ENCODE assay signal across 16 cellular contexts in the genomic region with DNA sequence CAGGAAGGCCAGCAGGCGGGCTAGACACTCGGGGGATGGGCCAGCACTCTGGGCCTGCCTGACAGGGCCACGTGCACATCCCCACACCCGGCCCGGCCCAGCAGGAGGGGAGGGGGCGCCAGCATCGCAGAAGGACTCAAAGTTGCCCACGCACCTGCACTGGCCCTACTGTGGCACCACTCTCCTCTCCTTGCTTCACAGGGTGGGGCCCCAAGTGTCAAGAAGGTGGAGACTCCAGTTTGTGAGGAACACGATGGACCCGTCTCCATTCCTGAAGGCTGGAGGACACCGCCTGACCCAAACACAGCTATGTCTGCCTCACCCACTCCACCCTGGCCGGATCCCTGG. TPM values are rescaled to one million over a fixed set of nuclear protein-coding genes. Genes with fewer than 3 reads are reported as not detected.
A peak's percentile ranks its signal among the peaks of the same experiment; 100 is the strongest.
DNase-seq lines count a peak whose midpoint lies in the region; ATAC-seq and TF ChIP-seq lines count a peak whose summit lies in the region.
"Had no signal": no experiment of that assay in that cellular context is flagged by ENCODE, and none has a peak within 500 bp of the region (broad histone marks: within the 10 kb centered on the region; RNA-seq: fewer than 3 reads in every experiment).

No MANE protein-coding gene starts in this region.

- no peak overlapping the region for H3K4me2 ChIP-seq in trophoblast cell (ENCODE audit: low read length)

- H3K23ac ChIP-seq in trophoblast cell (ENCODE audit: low read length): no peak overlapping the region

- ATAC-seq in lower lobe of right lung (no peak), GM18498 (IDR thresholded peaks at IDR 0.05; ENCODE audit: unreplicated experiment) (no peak)

- H3K4me1 Mint-ChIP-seq in activated naive CD4-positive, alpha-beta T cell treated with anti-CD3 and anti-CD28 coated beads, Interleukin-2, amount 50 U/mL, for 24 hours: peaks cover 11% of the 10 kb centered on the region
- peaks cover 39% of the 10 kb centered on the region for H3K4me1 Mint-ChIP-seq in activated naive CD4-positive, alpha-beta T cell treated with anti-CD3 and anti-CD28 coated beads, Interleukin-2, amount 10 ng/mL, durations not matched to agents 7 days and 5 days

- no peak overlapping the region for H2BK12ac ChIP-seq in trophoblast cell (ENCODE audit: low read length)

- H3K36me3 ChIP-seq in NT2/D1 (ENCODE audit: insufficient read depth, insufficient read length, low read length) (peaks cover 23% of the 10 kb centered on the region), lower lobe of right lung (no peaks in the 10 kb centered on the region), trophoblast cell (ENCODE audit: control insufficient read depth in 1 of 2, insufficient read depth in 2 of 2, low read length in 2 of 2) (no peaks in the 10 kb centered on the region)
- H3K36me3 ChIP-seq: SJCRH30 had no signal

- H3K79me2 ChIP-seq in trophoblast cell (ENCODE audit: control insufficient read depth, insufficient read depth, low read length, poor library complexity): peaks cover 4% of the 10 kb centered on the region

- no CpG with 5 or more reads among the region's 12 CpGs for WGBS in trophoblast cell (ENCODE audit: extremely low coverage, insufficient coverage, insufficient read length)

- H3K4me3 ChIP-seq in NT2/D1 (ENCODE audit: insufficient read length, low read depth) (no peak overlapping the region), lower lobe of right lung (no peak overlapping the region), trophoblast cell (ENCODE audit: low read depth, low read length) (peak overlapping the region; percentile 8)
- H3K4me3 ChIP-seq: SJCRH30 had no signal

- no peak overlapping the region for H3K27ac Mint-ChIP-seq in activated naive CD4-positive, alpha-beta T cell treated with anti-CD3 and anti-CD28 coated beads, Interleukin-2, amount 50 U/mL, for 24 hours
- H3K27ac Mint-ChIP-seq in activated naive CD4-positive, alpha-beta T cell treated with anti-CD3 and anti-CD28 coated beads, Interleukin-2, amount 10 ng/mL, durations not matched to agents 7 days and 5 days: no peak overlapping the region

- H4K12ac ChIP-seq in trophoblast cell (ENCODE audit: low read depth, low read length): no peak overlapping the region

- peaks cover 10% of the 10 kb centered on the region for H3K79me1 ChIP-seq in trophoblast cell (ENCODE audit: low read length)

- H3K9me3 Mint-ChIP-seq in activated naive CD4-positive, alpha-beta T cell treated with anti-CD3 and anti-CD28 coated beads, Interleukin-2, amount 50 U/mL, for 24 hours: no peaks in the 10 kb centered on the region
- H3K9me3 Mint-ChIP-seq in activated naive CD4-positive, alpha-beta T cell treated with anti-CD3 and anti-CD28 coated beads, Interleukin-2, amount 10 ng/mL, durations not matched to agents 7 days and 5 days: peaks cover 4% of the 10 kb centered on the region

- intact Hi-C loops in lower lobe of right lung (cut with DNase I): no loop called here

- no peak for TF ChIP-seq CTCF in lower lobe of right lung (IDR thresholded peaks at IDR 0.05)

- H3K4me1 ChIP-seq in NT2/D1 (ENCODE audit: insufficient read depth, insufficient read length) (peaks cover 7% of the 10 kb centered on the region), lower lobe of right lung (peaks cover 28% of the 10 kb centered on the region), trophoblast cell (ENCODE audit: control insufficient read depth in 1 of 2, insufficient read depth in 2 of 2, low read length in 2 of 2) (peaks cover 3% of the 10 kb centered on the region in 2 experiments)
- H3K4me1 ChIP-seq: SJCRH30 had no signal

- H2AK5ac ChIP-seq in trophoblast cell (ENCODE audit: low read length): no peak overlapping the region

- peak overlapping the region; percentile 11 for H3K4me3 Mint-ChIP-seq in activated naive CD4-positive, alpha-beta T cell treated with anti-CD3 and anti-CD28 coated beads, Interleukin-2, amount 50 U/mL, for 24 hours
- no peak overlapping the region for H3K4me3 Mint-ChIP-seq in activated naive CD4-positive, alpha-beta T cell treated with anti-CD3 and anti-CD28 coated beads, Interleukin-2, amount 10 ng/mL, durations not matched to agents 7 days and 5 days

- H3K9ac ChIP-seq in NT2/D1 (ENCODE audit: insufficient read length, low read depth): peak overlapping the region; percentile 42
- H3K9ac ChIP-seq in trophoblast cell (ENCODE audit: low read length): no peak overlapping the region

- H4K8ac ChIP-seq in trophoblast cell (ENCODE audit: low read depth, low read length): no peak overlapping the region

- no peaks in the 10 kb centered on the region for H3K27me3 ChIP-seq in NT2/D1 (ENCODE audit: insufficient read depth, insufficient read length)
- H3K27me3 ChIP-seq in lower lobe of right lung (ENCODE audit: low read depth): peaks cover 25% of the 10 kb centered on the region
- no peaks in the 10 kb centered on the region for H3K27me3 ChIP-seq in trophoblast cell (ENCODE audit: insufficient read depth, low read length)
- H3K27me3 ChIP-seq: SJCRH30 had no signal

- no peak overlapping the region for H2BK5ac ChIP-seq in trophoblast cell (ENCODE audit: low read depth, low read length, poor library complexity)

- H3K27me3 Mint-ChIP-seq in activated naive CD4-positive, alpha-beta T cell treated with anti-CD3 and anti-CD28 coated beads, Interleukin-2, amount 50 U/mL, for 24 hours: no peaks in the 10 kb centered on the region
- H3K27me3 Mint-ChIP-seq in activated naive CD4-positive, alpha-beta T cell treated with anti-CD3 and anti-CD28 coated beads, Interleukin-2, amount 10 ng/mL, durations not matched to agents 7 days and 5 days: peaks cover 41% of the 10 kb centered on the region

- H3K36me3 Mint-ChIP-seq in activated naive CD4-positive, alpha-beta T cell treated with anti-CD3 and anti-CD28 coated beads, Interleukin-2, amount 50 U/mL, for 24 hours: no peaks in the 10 kb centered on the region
- peaks cover 3% of the 10 kb centered on the region for H3K36me3 Mint-ChIP-seq in activated naive CD4-positive, alpha-beta T cell treated with anti-CD3 and anti-CD28 coated beads, Interleukin-2, amount 10 ng/mL, durations not matched to agents 7 days and 5 days
- H3K36me3 Mint-ChIP-seq: CD14-positive monocyte had no signal

- H3K18ac ChIP-seq in trophoblast cell (ENCODE audit: low read length): no peak overlapping the region

- no peak overlapping the region for H3K4ac ChIP-seq in trophoblast cell (ENCODE audit: low read depth, low read length)

- H3K9me3 ChIP-seq in NT2/D1 (ENCODE audit: insufficient read depth, low read length): no peaks in the 10 kb centered on the region
- H3K9me3 ChIP-seq in lower lobe of right lung: no peaks in the 10 kb centered on the region
- H3K9me3 ChIP-seq in trophoblast cell (ENCODE audit: insufficient read depth, low read depth, low read length): peaks cover 2% of the 10 kb centered on the region
- H3K9me3 ChIP-seq: SJCRH30 had no signal

- DNase-seq in activated naive CD4-positive, alpha-beta T cell treated with anti-CD3 and anti-CD28 coated beads, Interleukin-2, amount 10 ng/mL, durations not matched to agents 7 days and 5 days: no peak
- DNase-seq in NT2/D1 (ENCODE audit: low read depth, low spot score): no peak
- DNase-seq in lower lobe of right lung: peak; percentile 39
- DNase-seq in trophoblast cell: no peak
- DNase-seq in T-helper 1 cell: no peak
- no peak for DNase-seq in stimulated activated CD4-positive, alpha-beta T cell treated with anti-CD3 and anti-CD28 coated beads, Interleukin-12 subunit alpha, Interleukin-12 subunit beta, amount 100 ng/mL, for 4 hours
- DNase-seq: DND-41, GDM1, NCI-H1417, NCI-H2029, NCI-H524, SJCRH30 had no signal

- H3K27ac ChIP-seq in lower lobe of right lung: no peak overlapping the region
- H3K27ac ChIP-seq in trophoblast cell (ENCODE audit: low read depth, low read length): no peak overlapping the region
- H3K27ac ChIP-seq: 22Rv1, SJCRH30 had no signal

- CTCF ChIA-PET in activated naive CD4-positive, alpha-beta T cell treated with anti-CD3 and anti-CD28 coated beads, Interleukin-2, amount 10 ng/mL, durations not matched to agents 7 days and 5 days (lab: Charles Lee): interaction anchor here (1.5 kb wide), 1 partner anchor 162 kb away, joined by 5 read pairs; a partner anchor contains a TSS

- H2AFZ ChIP-seq in trophoblast cell (ENCODE audit: insufficient read depth, low read length, poor library complexity): no peak overlapping the region

- no peak overlapping the region for H3K14ac ChIP-seq in trophoblast cell (ENCODE audit: low read length)

- no peak overlapping the region for H4K91ac ChIP-seq in trophoblast cell (ENCODE audit: low read depth, low read length)

- no peak overlapping the region for H2BK120ac ChIP-seq in trophoblast cell (ENCODE audit: insufficient read depth, low read length, poor library complexity)

RNA-seq across cellular contexts. Expression of a gene that starts 4.5 kb away (rescaled TPM):
- total RNA-seq in lower lobe of right lung: 14.0 TPM
- 5.4 and 6.9 TPM in 2 replicates for polyA plus RNA-seq in trophoblast cell (2013)

RNA-seq across cellular contexts. Expression of a gene that starts 4.8 kb away (rescaled TPM):
- 2.5 TPM for total RNA-seq in lower lobe of right lung
- 0.61 and 0.68 TPM in 2 replicates for polyA plus RNA-seq in trophoblast cell (2013)

RNA-seq across cellular contexts. Expression of a gene that starts 23.1 kb away (rescaled TPM):
- 1.2 TPM for total RNA-seq in lower lobe of right lung
- 2.0 and 2.1 TPM in 2 replicates for polyA plus RNA-seq in trophoblast cell (2013)

RNA-seq across cellular contexts. Expression of a gene that starts 29.3 kb away (rescaled TPM):
- total RNA-seq in lower lobe of right lung: 770 TPM
- polyA plus RNA-seq in trophoblast cell (2013): 888 and 902 TPM in 2 replicates

RNA-seq across cellular contexts. Expression of a gene that starts 31.0 kb away (rescaled TPM):
- 3.6 TPM for total RNA-seq in lower lobe of right lung
- 2.4 and 2.7 TPM in 2 replicates for polyA plus RNA-seq in trophoblast cell (2013)
